Comparison of ENCODE assay signal across 20 cellular contexts in genomic region chr6:106792536-106793236, GRCh38.
DNase-seq lines count a peak whose midpoint lies in the region; ATAC-seq and TF ChIP-seq lines count a peak whose summit lies in the region.
"Had no signal": no experiment of that assay in that cellular context is flagged by ENCODE, and none has a peak within 500 bp of the region (broad histone marks: within the 10 kb centered on the region; RNA-seq: fewer than 3 reads in every experiment).

No MANE protein-coding gene starts in this region.

- no peaks in the 10 kb centered on the region for H3K9me3 Mint-ChIP-seq in Calu3 (ENCODE audit: low read depth, unreplicated experiment)
- H3K9me3 Mint-ChIP-seq in stimulated activated memory B cell treated with anti-CD40 and anti-IgM and Interleukin-4, amounts not matched to agents 10 μg/mL and 1 μg/mL and 100 μg/mL, for 72 hours, result no peaks in the 10 kb centered on the region
- H3K9me3 Mint-ChIP-seq: CD8-positive, alpha-beta memory T cell had no signal

- peaks cover 75% of the 10 kb centered on the region for H3K4me1 Mint-ChIP-seq in Calu3 (ENCODE audit: low read depth, unreplicated experiment)
- peaks cover 37% of the 10 kb centered on the region for H3K4me1 Mint-ChIP-seq in stimulated activated memory B cell treated with anti-CD40 and anti-IgM and Interleukin-4, amounts not matched to agents 10 μg/mL and 1 μg/mL and 100 μg/mL, for 72 hours
- H3K4me1 Mint-ChIP-seq: CD8-positive, alpha-beta memory T cell had no signal

- no peaks in the 10 kb centered on the region for H3K9me3 ChIP-seq in mammary epithelial cell (replicated peaks; ENCODE audit: insufficient read depth, low read length)
- no peaks in the 10 kb centered on the region for H3K9me3 ChIP-seq in A673 (ENCODE audit: low read depth, low read length, poor library complexity, severe bottlenecking)
- H3K9me3 ChIP-seq: SJCRH30 had no signal

- no peak overlapping the region for H3K9ac ChIP-seq in mammary epithelial cell (ENCODE audit: insufficient read depth, low read length)

- H3K27me3 ChIP-seq in mammary epithelial cell (ENCODE audit: insufficient read depth, low read length) (no peaks in the 10 kb centered on the region), A673 (replicated peaks; ENCODE audit: insufficient read depth, low read depth, low read length, poor library complexity) (no peaks in the 10 kb centered on the region), foreskin keratinocyte (no peaks in the 10 kb centered on the region)
- H3K27me3 ChIP-seq: SJCRH30 had no signal

- POLR2A ChIA-PET in A673 (lab: Charles Lee; ENCODE audit: low non-redundant PET), result interaction anchor here (0.6 kb wide), 1 partner anchor 181 kb away, joined by 4 read pairs; no protein-coding TSS in a partner anchor

- no peak overlapping the region for H3K4me2 ChIP-seq in mammary epithelial cell (ENCODE audit: insufficient read depth, low read depth, low read length)

- no TSS peak for BruUV-seq in Calu3 (replicated peaks; lab: Mats Ljungman, UMichigan)
- no TSS peak for BruUV-seq in mammary epithelial cell (replicated peaks; lab: Mats Ljungman, UMichigan)
- BruUV-seq in A673 (replicated peaks; lab: Mats Ljungman, UMichigan), result no TSS peak

- dilution Hi-C loops in mammary epithelial cell (cut with HindIII; ENCODE audit: low sequenced_read_pairs), result no loop called here

- no peaks in the 10 kb centered on the region for H3K79me2 ChIP-seq in mammary epithelial cell (ENCODE audit: insufficient read depth, low read length)

- DNase-seq in Calu3, result no peak
- peak; percentile 60 for DNase-seq in NCI-H1694 (lab: John Stamatoyannopoulos, UW)
- peak; percentile 58 for DNase-seq in mammary epithelial cell
- DNase-seq in A673 (ENCODE audit: low spot score), result no peak
- no peak for DNase-seq in foreskin keratinocyte
- DNase-seq: ACHN; C1 segment of cervical spinal cord; CD8-positive, alpha-beta memory T cell; DMS79; H7; Kasumi-1; MM.1S; NCI-H1048; NCI-H1417 treated with DMSO at 0.1 percent for 48 hours; NCI-H1930; NCI-H526; OCI-M1; SJCRH30 had no signal

- no peak for ATAC-seq in stimulated activated memory B cell treated with anti-CD40 and anti-IgM and Interleukin-4, amounts not matched to agents 10 μg/mL and 1 μg/mL and 100 μg/mL, for 72 hours
- ATAC-seq in HG03097 (IDR thresholded peaks at IDR 0.05; ENCODE audit: low FRiP score, unreplicated experiment) (no peak), foreskin keratinocyte (no peak)

- TF ChIP-seq CTCF in Calu3 (IDR thresholded peaks at IDR 0.05; ENCODE audit: unreplicated experiment), result no peak
- no peak for TF ChIP-seq CTCF in mammary epithelial cell (conservative IDR thresholded peaks at IDR 0.05 in 1 of 2, IDR thresholded peaks at IDR 0.05 in 1 of 2; ENCODE audit: extremely low read depth in 1 of 2, insufficient read depth in 1 of 2, low read depth in 1 of 2, low read length in 2 of 2)
- TF ChIP-seq CTCF in A673 (conservative IDR thresholded peaks at IDR 0.05; ENCODE audit: low read depth, low read length), result no peak
- TF ChIP-seq CTCF in foreskin keratinocyte (conservative IDR thresholded peaks at IDR 0.05), result no peak

- no peak overlapping the region for H2AFZ ChIP-seq in mammary epithelial cell (ENCODE audit: low read depth, low read length)

- peaks cover 11% of the 10 kb centered on the region for H3K4me1 ChIP-seq in mammary epithelial cell (ENCODE audit: insufficient read depth, low read length)
- H3K4me1 ChIP-seq in A673 (ENCODE audit: insufficient read depth, low read length, poor library complexity, severe bottlenecking), result no peaks in the 10 kb centered on the region
- no peaks in the 10 kb centered on the region for H3K4me1 ChIP-seq in foreskin keratinocyte
- H3K4me1 ChIP-seq: SJCRH30 had no signal

- H3K27ac ChIP-seq in mammary epithelial cell (ENCODE audit: insufficient read depth, low read depth, low read length), result no peak overlapping the region
- H3K27ac ChIP-seq in A673 (ENCODE audit: low read depth, low read length, poor library complexity, severe bottlenecking), result no peak overlapping the region
- no peak overlapping the region for H3K27ac ChIP-seq in foreskin keratinocyte
- H3K27ac ChIP-seq: SJCRH30 had no signal

- 26% methylated on average over 4 of the region's 7 CpGs for WGBS in mammary epithelial cell (ENCODE audit: low coverage, missing lambda C conversion rate)

- H3K36me3 ChIP-seq in mammary epithelial cell (ENCODE audit: insufficient read depth, low read length) (no peaks in the 10 kb centered on the region), A673 (ENCODE audit: insufficient read depth, low read length, poor library complexity, severe bottlenecking) (no peaks in the 10 kb centered on the region)
- H3K36me3 ChIP-seq: SJCRH30 had no signal

- no peaks in the 10 kb centered on the region for H4K20me1 ChIP-seq in mammary epithelial cell (ENCODE audit: insufficient read depth, low read length)

- H3K4me3 Mint-ChIP-seq in Calu3 (ENCODE audit: low read depth, unreplicated experiment), result no peak overlapping the region
- no peak overlapping the region for H3K4me3 Mint-ChIP-seq in stimulated activated memory B cell treated with anti-CD40 and anti-IgM and Interleukin-4, amounts not matched to agents 10 μg/mL and 1 μg/mL and 100 μg/mL, for 72 hours
- H3K4me3 Mint-ChIP-seq: CD8-positive, alpha-beta memory T cell had no signal

- in situ Hi-C loops in mammary epithelial cell (cut with MboI; ENCODE audit: low sequenced_read_pairs in 2 of 2), result no loop called here

- H3K27ac Mint-ChIP-seq in Calu3 (ENCODE audit: unreplicated experiment), result peak overlapping the region; percentile 95
- peak overlapping the region; percentile 61 for H3K27ac Mint-ChIP-seq in stimulated activated memory B cell treated with anti-CD40 and anti-IgM and Interleukin-4, amounts not matched to agents 10 μg/mL and 1 μg/mL and 100 μg/mL, for 72 hours

- CTCF ChIA-PET in Calu3 (lab: Charles Lee) (interaction anchor here (0.6 to 1.4 kb wide), 8 partner anchors 12 to 187 kb away, joined by 3 to 8 read pairs (median 4); no protein-coding TSS in a partner anchor), mammary epithelial cell (lab: Charles Lee; ENCODE audit: low non-redundant PET) (no interaction called here), A673 (lab: Charles Lee) (no interaction called here)

- H3K4me3 ChIP-seq in mammary epithelial cell (replicated peaks in 1 of 3; ENCODE audit: insufficient read depth in 1 of 3, low read depth in 2 of 3, low read length in 3 of 3) (no peak overlapping the region), A673 (ENCODE audit: low read depth, low read length, poor library complexity, severe bottlenecking) (no peak overlapping the region)
- H3K4me3 ChIP-seq: SJCRH30 had no signal

- intact Hi-C loops in Calu3 (cut with micrococcal nuclease; ENCODE audit: unreplicated experiment) (no loop called here), mammary epithelial cell (cut with micrococcal nuclease) (no loop called here), A673 (cut with micrococcal nuclease; ENCODE audit: unreplicated experiment) (no loop called here)

- no peaks in the 10 kb centered on the region for H3K27me3 Mint-ChIP-seq in Calu3 (ENCODE audit: unreplicated experiment)
- no peaks in the 10 kb centered on the region for H3K27me3 Mint-ChIP-seq in stimulated activated memory B cell treated with anti-CD40 and anti-IgM and Interleukin-4, amounts not matched to agents 10 μg/mL and 1 μg/mL and 100 μg/mL, for 72 hours

- peaks cover 33% of the 10 kb centered on the region for H3K36me3 Mint-ChIP-seq in Calu3 (ENCODE audit: insufficient read depth, unreplicated experiment)
- no peaks in the 10 kb centered on the region for H3K36me3 Mint-ChIP-seq in stimulated activated memory B cell treated with anti-CD40 and anti-IgM and Interleukin-4, amounts not matched to agents 10 μg/mL and 1 μg/mL and 100 μg/mL, for 72 hours
- H3K36me3 Mint-ChIP-seq: CD8-positive, alpha-beta memory T cell had no signal

Comparison
In these comparisons a context has a peak if more than half of its experiments do, and no peak if none do; other contexts are left out.
1. DNase-seq: peak in NCI-H1694 (single experiment) and mammary epithelial cell (single experiment); none in Calu3 (single experiment), A673 (single experiment) and foreskin keratinocyte (0 of 2).